30 cellular contexts compared by ENCODE assay signal in the genomic region with DNA sequence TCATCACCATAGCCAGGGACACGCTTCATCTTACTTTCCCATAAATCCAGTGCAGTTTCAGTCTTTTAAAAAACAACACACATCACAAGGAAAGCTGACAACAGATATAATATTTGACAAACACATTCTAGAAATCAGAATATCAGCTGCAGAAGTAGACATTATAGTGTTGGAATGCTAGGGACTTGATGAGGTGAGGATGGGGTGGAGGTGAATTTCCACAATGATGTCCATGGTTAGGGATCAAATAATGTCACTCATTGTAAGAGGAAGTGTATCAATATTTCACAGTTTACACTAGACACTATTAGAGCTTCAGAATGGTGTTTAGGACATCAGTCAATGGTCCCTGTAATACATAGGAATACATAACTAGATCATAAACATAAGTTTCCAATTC. TPM values are rescaled to one million over a fixed set of nuclear protein-coding genes. Genes with fewer than 3 reads are reported as not detected.
"Had no signal": no experiment of that assay in that cellular context is flagged by ENCODE, and none has a peak within 500 bp of the region (broad histone marks: within the 10 kb centered on the region; RNA-seq: fewer than 3 reads in every experiment).

No MANE protein-coding gene starts in this region.

- H3K9me3 Mint-ChIP-seq: activated CD4-positive, alpha-beta memory T cell treated with anti-CD3 and anti-CD28 coated beads for 36 hours; activated CD4-positive, alpha-beta T cell treated with anti-CD3 and anti-CD28 coated beads, Interleukin-2, amount 10 ng/mL, durations not matched to agents 7 days and 5 days; activated naive CD4-positive, alpha-beta T cell treated with anti-CD3 and anti-CD28 coated beads, Interleukin-2, amount 50 U/mL, for 72 hours; activated naive CD8-positive, alpha-beta T cell treated with anti-CD3 and anti-CD28 coated beads, Interleukin-2, amount 50 U/mL, for 24 hours; activated T-cell treated with anti-CD3 and anti-CD28 coated beads, Interleukin-2, amount 50 U/mL, for 4 hours; central memory CD8-positive, alpha-beta T cell; T-cell had no signal

- H3K4me3 ChIP-seq: ascending aorta had no signal

- H3K27ac Mint-ChIP-seq: activated CD4-positive, alpha-beta memory T cell treated with anti-CD3 and anti-CD28 coated beads for 36 hours; activated CD4-positive, alpha-beta T cell treated with anti-CD3 and anti-CD28 coated beads, Interleukin-2, amount 10 ng/mL, durations not matched to agents 7 days and 5 days; activated naive CD4-positive, alpha-beta T cell treated with anti-CD3 and anti-CD28 coated beads, Interleukin-2, amount 50 U/mL, for 72 hours; activated naive CD8-positive, alpha-beta T cell treated with anti-CD3 and anti-CD28 coated beads, Interleukin-2, amount 50 U/mL, for 24 hours; brain; T-cell had no signal

- H3K27ac ChIP-seq: ascending aorta, VCaP had no signal

- DNase-seq: activated CD4-positive, alpha-beta memory T cell treated with anti-CD3 and anti-CD28 coated beads for 36 hours; activated CD4-positive, alpha-beta T cell treated with anti-CD3 and anti-CD28 coated beads, Interleukin-2, amount 10 ng/mL, durations not matched to agents 7 days and 5 days; activated CD4-positive, CD25-positive, alpha-beta regulatory T cell; activated CD8-positive, alpha-beta memory T cell treated with anti-CD3 and anti-CD28 coated beads for 24 hours; activated effector memory CD4-positive, alpha-beta T cell treated with anti-CD3 and anti-CD28 coated beads, Interleukin-2, amount 50 U/mL, for 16 hours; activated naive CD4-positive, alpha-beta T cell treated with Interleukin-2 at 50 U/mL for 16 hours; activated naive CD8-positive, alpha-beta T cell treated with anti-CD3 and anti-CD28 coated beads, Interleukin-2, amount 50 U/mL, for 24 hours; activated T-cell treated with anti-CD3 and anti-CD28 coated beads, Interleukin-2, amount 50 U/mL, for 4 hours; amniotic stem cell; Kasumi-1; KBM-7; NCI-H1048; NCI-H146; NCI-H187 treated with DMSO at 0.1 percent for 48 hours; NCI-H2081 treated with DMSO at 0.1 percent for 48 hours; NCI-H2171 treated with DMSO at 0.1 percent for 48 hours; NCI-H226; NCI-H510A; NCI-H526 treated with DMSO at 0.1 percent for 48 hours; NCI-H82; OCI-M1; SHP77 treated with DMSO at 0.1 percent for 48 hours; T-cell; T-helper 2 cell; T1000 had no signal

- ATAC-seq: activated naive CD4-positive, alpha-beta T cell treated with anti-CD3 and anti-CD28 coated beads, Interleukin-2, amount 50 U/mL, for 72 hours; activated naive CD8-positive, alpha-beta T cell treated with anti-CD3 and anti-CD28 coated beads, Interleukin-2, amount 50 U/mL, for 24 hours; activated T-cell treated with anti-CD3 and anti-CD28 coated beads, Interleukin-2, amount 50 U/mL, for 4 hours; T-cell had no signal

- H3K36me3 ChIP-seq: ascending aorta had no signal

- H3K27me3 ChIP-seq: ascending aorta had no signal

- H3K9me3 ChIP-seq: ascending aorta had no signal

- H3K36me3 Mint-ChIP-seq: activated CD4-positive, alpha-beta memory T cell treated with anti-CD3 and anti-CD28 coated beads for 36 hours; activated naive CD4-positive, alpha-beta T cell treated with anti-CD3 and anti-CD28 coated beads, Interleukin-2, amount 50 U/mL, for 72 hours; T-cell had no signal

- H3K4me3 Mint-ChIP-seq: activated CD4-positive, alpha-beta memory T cell treated with anti-CD3 and anti-CD28 coated beads for 36 hours; activated CD4-positive, alpha-beta T cell treated with anti-CD3 and anti-CD28 coated beads, Interleukin-2, amount 10 ng/mL, durations not matched to agents 7 days and 5 days; activated naive CD8-positive, alpha-beta T cell treated with anti-CD3 and anti-CD28 coated beads, Interleukin-2, amount 50 U/mL, for 24 hours; activated T-cell treated with anti-CD3 and anti-CD28 coated beads, Interleukin-2, amount 50 U/mL, for 4 hours; central memory CD8-positive, alpha-beta T cell; T-cell had no signal

RNA-seq across cellular contexts. Expression of a gene that starts 7.0 kb away (rescaled TPM):
- total RNA-seq: activated CD4-positive, alpha-beta T cell treated with anti-CD3 and anti-CD28 coated beads, Interleukin-2, amount 10 ng/mL, durations not matched to agents 7 days and 5 days had no signal
